15 cellular contexts compared by ENCODE assay signal in genomic region chr16:1292808-1293207, GRCh38. TPM values are rescaled to one million over a fixed set of nuclear protein-coding genes. Genes with fewer than 3 reads are reported as not detected.
"Had no signal": no experiment of that assay in that cellular context is flagged by ENCODE, and none has a peak within 500 bp of the region (broad histone marks: within the 10 kb centered on the region; RNA-seq: fewer than 3 reads in every experiment).

No MANE protein-coding gene starts in this region.

RNA-seq across cellular contexts. Expression of gene TPSD1, which starts 36.9 kb away (rescaled TPM):
- total RNA-seq: activated CD4-positive, alpha-beta memory T cell treated with anti-CD3 and anti-CD28 coated beads for 36 hours; activated CD4-positive, alpha-beta T cell treated with anti-CD3 and anti-CD28 coated beads for 36 hours; activated CD4-positive, alpha-beta T cell treated with anti-CD3 and anti-CD28 coated beads, Interleukin-2, amount 10 ng/mL, durations not matched to agents 24 days and 14 days; activated CD8-positive, alpha-beta memory T cell treated with anti-CD3 and anti-CD28 coated beads for 36 hours; activated CD8-positive, alpha-beta memory T cell treated with anti-CD3 and anti-CD28 coated beads, Interleukin-2, amount 10 ng/mL, durations not matched to agents 7 days and 5 days; activated CD8-positive, alpha-beta T cell treated with anti-CD3 and anti-CD28 coated beads, Interleukin-2, amount 10 ng/mL, durations not matched to agents 7 days and 5 days; activated naive CD4-positive, alpha-beta T cell treated with anti-CD3 and anti-CD28 coated beads for 36 hours; activated naive CD8-positive, alpha-beta T cell treated with anti-CD3 and anti-CD28 coated beads for 36 hours; activated T-helper 1 cell treated with anti-CD3 and anti-CD28 coated beads, Interleukin-12 subunit alpha, Interleukin-12 subunit beta, Interleukin-2, Interleukin-4 antibody, amounts not matched to agents 30 ng/mL and 10 ng/mL and 1 ng/mL, durations not matched to agents 14 hours and 24 hours and 36 hours; activated T-helper 2 cell treated with anti-CD3 and anti-CD28 coated beads, Interferon-gamma antibody, Interleukin-2, Interleukin-4, amounts not matched to agents 10 μg/mL and 5 μg/mL and 100 μg/mL, durations not matched to agents 14 hours and 24 hours and 36 hours; adrenal gland; aorta; chondrocyte; dermis blood vessel endothelial cell; foreskin keratinocyte had no signal
- polyA plus RNA-seq: foreskin keratinocyte had no signal

RNA-seq across cellular contexts. Expression of gene TPSAB1, which starts 52.3 kb away (rescaled TPM):
- total RNA-seq: activated CD4-positive, alpha-beta memory T cell treated with anti-CD3 and anti-CD28 coated beads for 36 hours; activated CD4-positive, alpha-beta T cell treated with anti-CD3 and anti-CD28 coated beads for 36 hours; activated CD4-positive, alpha-beta T cell treated with anti-CD3 and anti-CD28 coated beads, Interleukin-2, amount 10 ng/mL, durations not matched to agents 24 days and 14 days; activated CD8-positive, alpha-beta memory T cell treated with anti-CD3 and anti-CD28 coated beads for 36 hours; activated CD8-positive, alpha-beta memory T cell treated with anti-CD3 and anti-CD28 coated beads, Interleukin-2, amount 10 ng/mL, durations not matched to agents 7 days and 5 days; activated CD8-positive, alpha-beta T cell treated with anti-CD3 and anti-CD28 coated beads, Interleukin-2, amount 10 ng/mL, durations not matched to agents 7 days and 5 days; activated naive CD4-positive, alpha-beta T cell treated with anti-CD3 and anti-CD28 coated beads for 36 hours; activated naive CD8-positive, alpha-beta T cell treated with anti-CD3 and anti-CD28 coated beads for 36 hours; activated T-helper 1 cell treated with anti-CD3 and anti-CD28 coated beads, Interleukin-12 subunit alpha, Interleukin-12 subunit beta, Interleukin-2, Interleukin-4 antibody, amounts not matched to agents 30 ng/mL and 10 ng/mL and 1 ng/mL, durations not matched to agents 14 hours and 24 hours and 36 hours; activated T-helper 2 cell treated with anti-CD3 and anti-CD28 coated beads, Interferon-gamma antibody, Interleukin-2, Interleukin-4, amounts not matched to agents 10 μg/mL and 5 μg/mL and 100 μg/mL, durations not matched to agents 14 hours and 24 hours and 36 hours; chondrocyte; dermis blood vessel endothelial cell; foreskin keratinocyte had no signal
- polyA plus RNA-seq: foreskin keratinocyte had no signal
